1 cellular context compared by ENCODE assay signal in the genomic region with DNA sequence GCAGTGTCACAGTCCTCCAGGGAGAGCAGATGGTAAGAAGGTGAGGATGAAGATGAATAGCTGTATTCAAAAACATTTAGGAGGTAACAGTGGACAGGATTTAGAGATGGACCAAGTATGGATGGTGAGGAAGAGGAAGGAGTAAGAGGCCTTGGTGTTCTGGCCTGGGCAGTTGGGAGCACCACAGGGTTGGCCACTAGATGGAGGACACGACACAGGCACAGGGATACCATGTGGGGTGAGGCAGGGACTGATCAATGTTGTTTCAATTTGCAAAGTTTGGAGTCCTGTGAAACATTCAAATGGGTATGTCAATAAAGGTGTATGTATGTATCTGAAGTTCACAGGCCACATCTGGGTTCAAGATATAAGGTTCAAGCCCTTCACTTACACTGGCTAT.
TF ChIP-seq lines count a peak whose summit lies in the region.

No MANE protein-coding gene starts in this region.

TF ChIP-seq in SK-N-SH, 30 proteins besides CTCF, POLR2A, EP300 and RAD21 (continued from another document):
- TF ChIP-seq, protein P1, sequence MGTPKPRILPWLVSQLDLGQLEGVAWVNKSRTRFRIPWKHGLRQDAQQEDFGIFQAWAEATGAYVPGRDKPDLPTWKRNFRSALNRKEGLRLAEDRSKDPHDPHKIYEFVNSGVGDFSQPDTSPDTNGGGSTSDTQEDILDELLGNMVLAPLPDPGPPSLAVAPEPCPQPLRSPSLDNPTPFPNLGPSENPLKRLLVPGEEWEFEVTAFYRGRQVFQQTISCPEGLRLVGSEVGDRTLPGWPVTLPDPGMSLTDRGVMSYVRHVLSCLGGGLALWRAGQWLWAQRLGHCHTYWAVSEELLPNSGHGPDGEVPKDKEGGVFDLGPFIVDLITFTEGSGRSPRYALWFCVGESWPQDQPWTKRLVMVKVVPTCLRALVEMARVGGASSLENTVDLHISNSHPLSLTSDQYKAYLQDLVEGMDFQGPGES (IDR thresholded peaks at IDR 0.05; ENCODE audit: low read depth, low read length) = no peak
- TF ChIP-seq EZH2phosphoT487 (IDR thresholded peaks at IDR 0.05; ENCODE audit: borderline replicate concordance, low read depth) = no peak
- no peak for TF ChIP-seq RCOR1 (IDR thresholded peaks at IDR 0.05; ENCODE audit: low read length)
- no peak for TF ChIP-seq CHD2 (IDR thresholded peaks at IDR 0.05; ENCODE audit: low read length, partially characterized antibody)
- no peak for TF ChIP-seq TCF12 (IDR thresholded peaks at IDR 0.05)
- no peak for TF ChIP-seq JUND (IDR thresholded peaks at IDR 0.05)
- TF ChIP-seq, protein P2, sequence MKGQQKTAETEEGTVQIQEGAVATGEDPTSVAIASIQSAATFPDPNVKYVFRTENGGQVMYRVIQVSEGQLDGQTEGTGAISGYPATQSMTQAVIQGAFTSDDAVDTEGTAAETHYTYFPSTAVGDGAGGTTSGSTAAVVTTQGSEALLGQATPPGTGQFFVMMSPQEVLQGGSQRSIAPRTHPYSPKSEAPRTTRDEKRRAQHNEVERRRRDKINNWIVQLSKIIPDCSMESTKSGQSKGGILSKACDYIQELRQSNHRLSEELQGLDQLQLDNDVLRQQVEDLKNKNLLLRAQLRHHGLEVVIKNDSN (IDR thresholded peaks at IDR 0.05; ENCODE audit: borderline replicate concordance, low read depth) = no peak
- no peak for TF ChIP-seq FOXM1 (IDR thresholded peaks at IDR 0.05; ENCODE audit: low read depth)
